ENCODE assay signal across 8 cellular contexts in genomic region chr14:35122696-35123387, GRCh38. TPM values are rescaled to one million over a fixed set of nuclear protein-coding genes. Genes with fewer than 3 reads are reported as not detected.
DNase-seq lines count a peak whose midpoint lies in the region; ATAC-seq and TF ChIP-seq lines count a peak whose summit lies in the region.

No MANE protein-coding gene starts in this region.

- no peaks in the 10 kb centered on the region for H3K9me2 ChIP-seq in SU-DHL-6 (replicated peaks; ENCODE audit: insufficient read depth, low read length)

- intact Hi-C loops in esophagus squamous epithelium (cut with DNase I), result no loop called here

- H3K36me3 Mint-ChIP-seq in nephron (ENCODE audit: low read depth), result peaks cover 33% of the 10 kb centered on the region

- no peaks in the 10 kb centered on the region for H3K9me3 ChIP-seq in SU-DHL-6 (ENCODE audit: insufficient read depth, low read length)
- H3K9me3 ChIP-seq in esophagus squamous epithelium, result no peaks in the 10 kb centered on the region

- peak overlapping the region; percentile 68 for H3K4me2 ChIP-seq in SU-DHL-6 (ENCODE audit: low read depth, low read length, poor library complexity, severe bottlenecking)

- peak overlapping the region; percentile 94 to 99 (median 95) for H3K4me3 Mint-ChIP-seq in nephron

- H3K27me3 ChIP-seq in SU-DHL-6 (ENCODE audit: low read length) (no peaks in the 10 kb centered on the region), esophagus squamous epithelium (no peaks in the 10 kb centered on the region)

- no peaks in the 10 kb centered on the region; the same call in 1 of the 2 replicates for H3K36me3 ChIP-seq in SU-DHL-6 (ENCODE audit: low read length)
- H3K36me3 ChIP-seq in esophagus squamous epithelium, result peaks cover 0 to 13% (median 0%) of the 10 kb centered on the region in 3 donors

- peak; percentile 49 for DNase-seq in NCI-H345 treated with DMSO at 0.1 percent for 48 hours (lab: John Stamatoyannopoulos, UW; ENCODE audit: unreplicated experiment)
- no peak for DNase-seq in NCI-H345 (lab: John Stamatoyannopoulos, UW)
- no peak for DNase-seq in esophagus squamous epithelium (lab: John Stamatoyannopoulos, UW)
- DNase-seq in SKM-1 (lab: John Stamatoyannopoulos, UW; ENCODE audit: unreplicated experiment), result no peak
- no peak for DNase-seq in GM19240 (ENCODE audit: insufficient read length, low spot score)

- H3K4me3 ChIP-seq in SU-DHL-6 (ENCODE audit: insufficient read depth, low read length, poor library complexity, severe bottlenecking) (peak overlapping the region; percentile 83), esophagus squamous epithelium (peak overlapping the region; percentile 65 to 82 (median 74))

- peak overlapping the region; percentile 80 for H2AFZ ChIP-seq in SU-DHL-6 (ENCODE audit: low read depth, low read length, severe bottlenecking)

- H3K9me3 Mint-ChIP-seq in nephron, result no peaks in the 10 kb centered on the region

- peak in 1 of 4 donors; percentile 19 for TF ChIP-seq POLR2A in esophagus squamous epithelium (IDR thresholded peaks at IDR 0.05)

- peaks cover 5 to 58% (median 9%) of the 10 kb centered on the region in 3 donors for H3K4me1 ChIP-seq in esophagus squamous epithelium

- ATAC-seq in HG03064 (IDR thresholded peaks at IDR 0.05; ENCODE audit: low read depth, unreplicated experiment), result peak; percentile 34

- H4K20me1 ChIP-seq in SU-DHL-6 (ENCODE audit: low read depth, low read length), result no peaks in the 10 kb centered on the region

- H3K27ac ChIP-seq in SU-DHL-6 (ENCODE audit: low read depth, low read length), result peak overlapping the region; percentile 89
- peak overlapping the region; percentile 95 to 98 (median 96) for H3K27ac ChIP-seq in esophagus squamous epithelium

- H3K9ac ChIP-seq in SU-DHL-6 (ENCODE audit: low read length), result peak overlapping the region; percentile 87

- 0 to 7% methylated on average over 15 to 20 of the region's 23 CpGs for WGBS in esophagus squamous epithelium, 2 donors

- H3F3A ChIP-seq in SU-DHL-6 (ENCODE audit: insufficient read depth), result peaks cover 10% of the 10 kb centered on the region

- H3K79me2 ChIP-seq in SU-DHL-6 (ENCODE audit: insufficient read depth, low read length), result peaks cover 60% of the 10 kb centered on the region

- no peaks in the 10 kb centered on the region for H3K27me3 Mint-ChIP-seq in nephron (ENCODE audit: low read depth)

- peaks cover 40% of the 10 kb centered on the region for H3K4me1 Mint-ChIP-seq in nephron

- peak overlapping the region; percentile 100 for H3K27ac Mint-ChIP-seq in nephron

- TF ChIP-seq CTCF in SU-DHL-6 (IDR thresholded peaks at IDR 0.05; ENCODE audit: insufficient read depth, low read length, poor library complexity, severe bottlenecking) (no peak), esophagus squamous epithelium (IDR thresholded peaks at IDR 0.05) (no peak), nephron (IDR thresholded peaks at IDR 0.05; ENCODE audit: unreplicated experiment in 3 of 3) (no peak)

RNA-seq across cellular contexts. Expression of gene PRORP, which starts 0.5 kb away (rescaled TPM):
- 10 to 100 TPM; 22.6 to 40.5 (median 28.9) TPM for total RNA-seq in esophagus squamous epithelium

RNA-seq across cellular contexts. Expression of gene PPP2R3C, which starts 1.1 kb away (rescaled TPM):
- 10 to 100 TPM in 3 of 4 donors, 1 to 10 TPM in 1; 7.1 to 23.9 (median 13.5) TPM for total RNA-seq in esophagus squamous epithelium
